12 cellular contexts compared by ENCODE assay signal in the genomic region with DNA sequence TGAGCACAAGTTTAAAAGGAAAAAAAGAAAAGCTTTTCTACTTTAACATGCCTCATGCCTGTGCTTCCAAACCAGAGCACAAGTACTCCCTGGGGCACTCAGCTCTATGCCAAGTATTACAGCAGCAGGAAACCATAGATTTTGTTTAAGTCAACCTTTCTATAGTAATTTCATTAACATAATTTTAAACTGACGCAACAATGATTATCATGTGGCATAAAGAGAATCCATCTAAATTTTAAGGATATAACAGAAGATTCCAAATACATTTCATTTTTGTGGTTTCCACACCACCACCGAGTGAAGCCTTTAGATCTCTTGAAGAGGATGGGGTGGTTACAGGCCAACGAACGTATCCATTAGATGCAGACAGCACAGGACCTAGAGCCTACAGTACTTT.
A peak's percentile ranks its signal among the peaks of the same experiment; 100 is the strongest.
DNase-seq lines count a peak whose midpoint lies in the region; ATAC-seq, FAIRE-seq and TF ChIP-seq lines count a peak whose summit lies in the region.
"Had no signal": no experiment of that assay in that cellular context is flagged by ENCODE, and none has a peak within 500 bp of the region (broad histone marks: within the 10 kb centered on the region; RNA-seq: fewer than 3 reads in every experiment).

No MANE protein-coding gene starts in this region.

- H3K4me1 ChIP-seq in GM12878 (ENCODE audit: control insufficient read depth, insufficient read depth, low read length) (peaks cover 83% of the 10 kb centered on the region), smooth muscle cell (ENCODE audit: low read depth) (peaks cover 24% of the 10 kb centered on the region)
- H3K4me1 ChIP-seq: A549 had no signal

- POLR2A ChIA-PET in activated CD4-positive, alpha-beta memory T cell treated with anti-CD3 and anti-CD28 coated beads for 36 hours (lab: Charles Lee) = interaction anchor here (1.0 to 1.6 kb wide), 2 partner anchors 17 to 23 kb away, joined by 3 read pairs; no protein-coding TSS in a partner anchor
- POLR2A ChIA-PET in activated CD4-positive, alpha-beta memory T cell treated with anti-CD3 and anti-CD28 coated beads, Interleukin-2, amount 10 ng/mL, durations not matched to agents 7 days and 5 days (lab: Charles Lee) = no interaction called here
- POLR2A ChIA-PET in GM12878 (lab: Charles Lee) = interaction anchor here (0.5 to 2.7 kb wide), 15 partner anchors 9 to 456 kb away, joined by 3 to 13 read pairs (median 4); partner anchors contain the start of gene TNIK

- H3F3A ChIP-seq in smooth muscle cell (ENCODE audit: low read depth) = peaks cover 18% of the 10 kb centered on the region

- H4K20me1 ChIP-seq in GM12878 (ENCODE audit: control insufficient read depth, insufficient read depth) = no peaks in the 10 kb centered on the region
- peaks cover 14% of the 10 kb centered on the region for H4K20me1 ChIP-seq in smooth muscle cell (ENCODE audit: low read depth)

- CTCF ChIA-PET in activated CD4-positive, alpha-beta memory T cell treated with anti-CD3 and anti-CD28 coated beads for 36 hours (lab: Charles Lee) = interaction anchor here (0.8 kb wide), 1 partner anchor 112 kb away, joined by 4 read pairs; the partner anchor contains the start of gene TNIK
- CTCF ChIA-PET in activated CD4-positive, alpha-beta memory T cell treated with anti-CD3 and anti-CD28 coated beads, Interleukin-2, amount 10 ng/mL, durations not matched to agents 7 days and 5 days (lab: Charles Lee) = no interaction called here
- CTCF ChIA-PET in GM12878 (lab: Yijun Ruan, JAX) = interaction anchor here (0.7 to 2.4 kb wide), 14 partner anchors 11 to 481 kb away, joined by 3 to 9 read pairs (median 4); no protein-coding TSS in a partner anchor

- H3K27me3 ChIP-seq in GM12878 (replicated peaks in 1 of 2; ENCODE audit: control insufficient read depth in 2 of 2, insufficient read depth in 2 of 2, low read length in 1 of 2) = no peaks in the 10 kb centered on the region
- H3K27me3 ChIP-seq in smooth muscle cell (ENCODE audit: low read depth) = no peaks in the 10 kb centered on the region

- no peak for TF ChIP-seq POLR2A in GM12878 (IDR thresholded peaks at IDR 0.05; ENCODE audit: low read depth, low read length)

- no peak overlapping the region for H3K4me3 Mint-ChIP-seq in activated CD4-positive, alpha-beta memory T cell treated with anti-CD3 and anti-CD28 coated beads for 36 hours
- no peak overlapping the region for H3K4me3 Mint-ChIP-seq in activated CD4-positive, alpha-beta memory T cell treated with anti-CD3 and anti-CD28 coated beads, Interleukin-2, amount 10 ng/mL, durations not matched to agents 7 days and 5 days

- peak overlapping the region; percentile 33 for H3K4me3 ChIP-seq in GM12878
- H3K4me3 ChIP-seq in smooth muscle cell = no peak overlapping the region
- H3K4me3 ChIP-seq: A549, lung had no signal

- peaks cover 96% of the 10 kb centered on the region for H3K79me2 ChIP-seq in GM12878 (ENCODE audit: control insufficient read depth, insufficient read depth, low read length)
- peaks cover 19% of the 10 kb centered on the region for H3K79me2 ChIP-seq in smooth muscle cell (ENCODE audit: low read depth)

- peaks cover 62% of the 10 kb centered on the region for H3K4me1 Mint-ChIP-seq in activated CD4-positive, alpha-beta memory T cell treated with anti-CD3 and anti-CD28 coated beads for 36 hours (ENCODE audit: low read depth)
- H3K4me1 Mint-ChIP-seq in activated CD4-positive, alpha-beta memory T cell treated with anti-CD3 and anti-CD28 coated beads, Interleukin-2, amount 10 ng/mL, durations not matched to agents 7 days and 5 days = peaks cover 17% of the 10 kb centered on the region

- no peak for TF ChIP-seq CTCF in GM12878 (IDR thresholded peaks at IDR 0.05 in 2 of 3, conservative IDR thresholded peaks at IDR 0.05 in 1 of 3; ENCODE audit: control insufficient read depth in 2 of 3, extremely low read depth in 1 of 3, insufficient read depth in 1 of 3, low read depth in 3 of 3, low read length in 3 of 3)
- TF ChIP-seq CTCF in smooth muscle cell (IDR thresholded peaks at IDR 0.05; ENCODE audit: borderline replicate concordance, insufficient read depth, poor library complexity, severe bottlenecking) = no peak

- H3K9ac ChIP-seq in GM12878 (ENCODE audit: control insufficient read depth, insufficient read depth, low read length) = peak overlapping the region; percentile 57
- H3K9ac ChIP-seq in smooth muscle cell (ENCODE audit: low read depth) = no peak overlapping the region

- in situ Hi-C loops in GM12878 (cut with MboI) = no loop called here

- TF ChIP-seq RAD21 in GM12878 (IDR thresholded peaks at IDR 0.05; ENCODE audit: insufficient read depth, low read depth, low read length) = no peak

- WGBS in GM12878 (ENCODE audit: insufficient coverage, insufficient replicate concordance, low lambda C conversion rate, missing lambda C conversion rate) = 0% methylated on average over 4 of the region's 4 CpGs
- 23% methylated on average over 4 of the region's 4 CpGs for WGBS in smooth muscle cell (ENCODE audit: low lambda C conversion rate)

- H3K36me3 ChIP-seq in GM12878 (ENCODE audit: control insufficient read depth in 2 of 2, insufficient read depth in 2 of 2, low read length in 1 of 2) (peaks cover 0 to 5% of the 10 kb centered on the region in 2 experiments; a peak in 1 of 4 replicates), smooth muscle cell (ENCODE audit: low read depth) (no peaks in the 10 kb centered on the region)

- DNase-seq in activated CD4-positive, alpha-beta memory T cell treated with anti-CD3 and anti-CD28 coated beads for 36 hours = no peak
- DNase-seq in activated CD4-positive, alpha-beta memory T cell treated with anti-CD3 and anti-CD28 coated beads, Interleukin-2, amount 10 ng/mL, durations not matched to agents 7 days and 5 days = no peak
- DNase-seq in GM12878 (ENCODE audit: low read depth, low spot score) (no peak), smooth muscle cell (lab: John Stamatoyannopoulos, UW; ENCODE audit: unreplicated experiment) (no peak), RPMI8226 (no peak)
- no peak for DNase-seq in stimulated activated CD4-positive, alpha-beta T cell treated with anti-CD3 and anti-CD28 coated beads, Interleukin-2, amount 100 ng/mL, for 24 hours
- DNase-seq: NCI-H1092 had no signal

- TF ChIP-seq EP300 in GM12878 (IDR thresholded peaks at IDR 0.05; ENCODE audit: borderline replicate concordance in 1 of 2, control insufficient read depth in 1 of 2, low read depth in 2 of 2, low read length in 2 of 2) = no peak

- no peak for FAIRE-seq in GM12878 (lab: Jason Lieb, UNC)
- FAIRE-seq: A549, bronchial epithelial cell had no signal

- H3K27ac ChIP-seq in GM12878 (ENCODE audit: control insufficient read depth, insufficient read depth) = peak overlapping the region; percentile 94
- H3K27ac ChIP-seq in smooth muscle cell (ENCODE audit: low read depth) = peak overlapping the region; percentile 61
- H3K27ac ChIP-seq: A549 had no signal

- ATAC-seq in HG03095 (IDR thresholded peaks at IDR 0.05; ENCODE audit: unreplicated experiment) = peak; percentile 5
- ATAC-seq in GM12878 = peak; percentile 29
- no peak for ATAC-seq in HG02885 (IDR thresholded peaks at IDR 0.05; ENCODE audit: poor library complexity, unreplicated experiment)
- ATAC-seq: A549 had no signal

- H3K4me2 ChIP-seq in GM12878 (ENCODE audit: control insufficient read depth, insufficient read depth) (peak overlapping the region; percentile 48), smooth muscle cell (peak overlapping the region; percentile 60)
- H3K4me2 ChIP-seq: A549 had no signal

- peaks cover 21% of the 10 kb centered on the region for H3K36me3 Mint-ChIP-seq in activated CD4-positive, alpha-beta memory T cell treated with anti-CD3 and anti-CD28 coated beads for 36 hours
- peaks cover 29% of the 10 kb centered on the region for H3K36me3 Mint-ChIP-seq in activated CD4-positive, alpha-beta memory T cell treated with anti-CD3 and anti-CD28 coated beads, Interleukin-2, amount 10 ng/mL, durations not matched to agents 7 days and 5 days (ENCODE audit: low read depth)

- peak overlapping the region; percentile 70 for H3K27ac Mint-ChIP-seq in activated CD4-positive, alpha-beta memory T cell treated with anti-CD3 and anti-CD28 coated beads for 36 hours
- no peak overlapping the region for H3K27ac Mint-ChIP-seq in activated CD4-positive, alpha-beta memory T cell treated with anti-CD3 and anti-CD28 coated beads, Interleukin-2, amount 10 ng/mL, durations not matched to agents 7 days and 5 days

- BruUV-seq in GM12878 (replicated peaks; lab: Mats Ljungman, UMichigan) = TSS peak; percentile 98

- no peaks in the 10 kb centered on the region for H3K27me3 Mint-ChIP-seq in activated CD4-positive, alpha-beta memory T cell treated with anti-CD3 and anti-CD28 coated beads for 36 hours
- no peaks in the 10 kb centered on the region for H3K27me3 Mint-ChIP-seq in activated CD4-positive, alpha-beta memory T cell treated with anti-CD3 and anti-CD28 coated beads, Interleukin-2, amount 10 ng/mL, durations not matched to agents 7 days and 5 days

- peaks cover 2% of the 10 kb centered on the region for H3K9me3 Mint-ChIP-seq in activated CD4-positive, alpha-beta memory T cell treated with anti-CD3 and anti-CD28 coated beads for 36 hours
- H3K9me3 Mint-ChIP-seq in activated CD4-positive, alpha-beta memory T cell treated with anti-CD3 and anti-CD28 coated beads, Interleukin-2, amount 10 ng/mL, durations not matched to agents 7 days and 5 days = peaks cover 8% of the 10 kb centered on the region

- RAD21 ChIA-PET in GM12878 (lab: Charles Lee; ENCODE audit: unreplicated experiment) = interaction anchor here (0.7 to 7.2 kb wide), 53 partner anchors 9 to 486 kb away, joined by 3 to 97 read pairs (median 6); no protein-coding TSS in a partner anchor

- H3K9me3 ChIP-seq in GM12878 (replicated peaks; ENCODE audit: control insufficient read depth, insufficient read depth, low read length) = peaks cover 4% of the 10 kb centered on the region
- H3K9me3 ChIP-seq in smooth muscle cell (replicated peaks; ENCODE audit: low read depth) = no peaks in the 10 kb centered on the region
- H3K9me3 ChIP-seq: A549 had no signal

- intact Hi-C loops in activated CD4-positive, alpha-beta memory T cell treated with anti-CD3 and anti-CD28 coated beads for 36 hours (cut with micrococcal nuclease) = loop anchor here (5.0 kb wide), 1 partner anchor 81 kb away; no protein-coding TSS in a partner anchor
- intact Hi-C loops in GM12878 (cut with micrococcal nuclease; ENCODE audit: unreplicated experiment) = loop anchor here (5.0 to 10.0 kb wide), 2 partner anchors 161 to 217 kb away; no protein-coding TSS in a partner anchor

- H2AFZ ChIP-seq in GM12878 (ENCODE audit: control insufficient read depth, low read depth, low read length) = no peak overlapping the region; the same call in 1 of the 2 replicates
- H2AFZ ChIP-seq in smooth muscle cell (ENCODE audit: low read depth) = no peak overlapping the region

- SMC1A ChIA-PET in GM12878 (lab: Charles Lee; ENCODE audit: uncharacterized antibody, unreplicated experiment) = interaction anchor here (0.9 to 7.5 kb wide), 42 partner anchors 8 to 425 kb away, joined by 3 to 89 read pairs (median 6); partner anchors contain the start of gene TNIK

TF ChIP-seq in GM12878, 131 proteins besides CTCF, POLR2A, EP300 and RAD21 (continues in another document):
- TF ChIP-seq POLR2AphosphoS5 (IDR thresholded peaks at IDR 0.05; ENCODE audit: low read length) (0 out of 2 replicates have a peak, but pooled peaks have one; percentile 26), GABPA (IDR thresholded peaks at IDR 0.05; ENCODE audit: low read depth) (no peak), RUNX3 (IDR thresholded peaks at IDR 0.05; ENCODE audit: low read length) (0 out of 2 replicates have a peak, but pooled peaks have one; percentile 26)
